3 cellular contexts compared by ENCODE assay signal in the genomic region with DNA sequence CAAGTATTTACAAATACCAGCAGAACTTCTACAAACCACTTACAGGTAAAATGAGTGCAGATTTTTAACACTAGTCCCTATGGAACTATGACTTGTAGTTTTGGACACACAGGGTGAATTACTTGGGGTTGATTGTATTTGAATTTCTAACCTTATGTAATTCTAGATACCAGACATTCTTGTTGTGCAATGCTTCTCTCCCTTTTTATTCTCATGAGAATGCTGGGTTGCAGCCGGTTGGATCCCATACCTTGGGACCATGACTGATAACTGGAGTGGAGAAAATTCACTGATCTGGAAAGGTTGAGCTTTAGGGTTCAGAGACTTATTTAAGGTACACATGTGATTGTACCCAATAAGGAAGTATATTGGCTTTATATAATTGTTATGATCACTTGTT.
TF ChIP-seq lines count a peak whose summit lies in the region.

No MANE protein-coding gene starts in this region.

TF ChIP-seq in A549, 52 proteins besides CTCF, POLR2A, EP300 and RAD21:
- TF ChIP-seq FOSL2 (IDR thresholded peaks at IDR 0.05): no peak
- TF ChIP-seq FOSL2 (CRISPR knock-in tag; IDR thresholded peaks at IDR 0.05): no peak
- TF ChIP-seq, protein P1, sequence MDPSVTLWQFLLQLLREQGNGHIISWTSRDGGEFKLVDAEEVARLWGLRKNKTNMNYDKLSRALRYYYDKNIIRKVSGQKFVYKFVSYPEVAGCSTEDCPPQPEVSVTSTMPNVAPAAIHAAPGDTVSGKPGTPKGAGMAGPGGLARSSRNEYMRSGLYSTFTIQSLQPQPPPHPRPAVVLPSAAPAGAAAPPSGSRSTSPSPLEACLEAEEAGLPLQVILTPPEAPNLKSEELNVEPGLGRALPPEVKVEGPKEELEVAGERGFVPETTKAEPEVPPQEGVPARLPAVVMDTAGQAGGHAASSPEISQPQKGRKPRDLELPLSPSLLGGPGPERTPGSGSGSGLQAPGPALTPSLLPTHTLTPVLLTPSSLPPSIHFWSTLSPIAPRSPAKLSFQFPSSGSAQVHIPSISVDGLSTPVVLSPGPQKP (IDR thresholded peaks at IDR 0.05; ENCODE audit: low read depth, low read length): no peak
- TF ChIP-seq, protein P2, sequence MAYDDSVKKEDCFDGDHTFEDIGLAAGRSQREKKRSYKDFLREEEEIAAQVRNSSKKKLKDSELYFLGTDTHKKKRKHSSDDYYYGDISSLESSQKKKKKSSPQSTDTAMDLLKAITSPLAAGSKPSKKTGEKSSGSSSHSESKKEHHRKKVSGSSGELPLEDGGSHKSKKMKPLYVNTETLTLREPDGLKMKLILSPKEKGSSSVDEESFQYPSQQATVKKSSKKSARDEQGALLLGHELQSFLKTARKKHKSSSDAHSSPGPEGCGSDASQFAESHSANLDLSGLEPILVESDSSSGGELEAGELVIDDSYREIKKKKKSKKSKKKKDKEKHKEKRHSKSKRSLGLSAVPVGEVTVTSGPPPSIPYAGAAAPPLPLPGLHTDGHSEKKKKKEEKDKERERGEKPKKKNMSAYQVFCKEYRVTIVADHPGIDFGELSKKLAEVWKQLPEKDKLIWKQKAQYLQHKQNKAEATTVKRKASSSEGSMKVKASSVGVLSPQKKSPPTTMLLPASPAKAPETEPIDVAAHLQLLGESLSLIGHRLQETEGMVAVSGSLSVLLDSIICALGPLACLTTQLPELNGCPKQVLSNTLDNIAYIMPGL (CRISPR knock-in tag; IDR thresholded peaks at IDR 0.05; ENCODE audit: borderline replicate concordance): no peak
- TF ChIP-seq, protein P3, sequence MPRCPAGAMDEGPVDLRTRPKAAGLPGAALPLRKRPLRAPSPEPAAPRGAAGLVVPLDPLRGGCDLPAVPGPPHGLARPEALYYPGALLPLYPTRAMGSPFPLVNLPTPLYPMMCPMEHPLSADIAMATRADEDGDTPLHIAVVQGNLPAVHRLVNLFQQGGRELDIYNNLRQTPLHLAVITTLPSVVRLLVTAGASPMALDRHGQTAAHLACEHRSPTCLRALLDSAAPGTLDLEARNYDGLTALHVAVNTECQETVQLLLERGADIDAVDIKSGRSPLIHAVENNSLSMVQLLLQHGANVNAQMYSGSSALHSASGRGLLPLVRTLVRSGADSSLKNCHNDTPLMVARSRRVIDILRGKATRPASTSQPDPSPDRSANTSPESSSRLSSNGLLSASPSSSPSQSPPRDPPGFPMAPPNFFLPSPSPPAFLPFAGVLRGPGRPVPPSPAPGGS (IDR thresholded peaks at IDR 0.05): no peak
- TF ChIP-seq ZFP36 (IDR thresholded peaks at IDR 0.05; ENCODE audit: borderline replicate concordance, partially characterized antibody): no peak
- TF ChIP-seq JUNB (IDR thresholded peaks at IDR 0.05): no peak
- TF ChIP-seq ZNF302 (CRISPR knock-in tag; IDR thresholded peaks at IDR 0.05): no peak
- no peak for TF ChIP-seq HOXA7 (CRISPR knock-in tag; IDR thresholded peaks at IDR 0.05)
- TF ChIP-seq SMC3 (IDR thresholded peaks at IDR 0.05): no peak
- TF ChIP-seq KDM1A (IDR thresholded peaks at IDR 0.05; ENCODE audit: low read depth): no peak
- no peak for TF ChIP-seq HEYL (CRISPR knock-in tag; IDR thresholded peaks at IDR 0.05)
- no peak for TF ChIP-seq HOXB13 (CRISPR knock-in tag; IDR thresholded peaks at IDR 0.05; ENCODE audit: low read depth)
- TF ChIP-seq MYC (IDR thresholded peaks at IDR 0.05; ENCODE audit: borderline replicate concordance, low read length): no peak

TF ChIP-seq in GM12878, 131 proteins besides CTCF, POLR2A, EP300 and RAD21 (continues in another document):
- TF ChIP-seq SRF (IDR thresholded peaks at IDR 0.05; ENCODE audit: low read depth in 2 of 2, low read length in 2 of 2) (no peak), CBX5 (IDR thresholded peaks at IDR 0.05; ENCODE audit: low read depth) (no peak), HDAC6 (IDR thresholded peaks at IDR 0.05; ENCODE audit: unreplicated experiment) (no peak), HDAC2 (IDR thresholded peaks at IDR 0.05) (no peak), RBBP5 (conservative IDR thresholded peaks at IDR 0.05) (no peak), BACH1 (IDR thresholded peaks at IDR 0.05; ENCODE audit: borderline replicate concordance) (no peak), ZNF217 (IDR thresholded peaks at IDR 0.05) (no peak), DPF2 (IDR thresholded peaks at IDR 0.05) (no peak), ZNF384 (IDR thresholded peaks at IDR 0.05; ENCODE audit: borderline replicate concordance, low read depth, low read length) (no peak), ZBED1 (IDR thresholded peaks at IDR 0.05; ENCODE audit: borderline replicate concordance) (no peak), CHD4 (IDR thresholded peaks at IDR 0.05) (no peak)
- TF ChIP-seq, protein P4, sequence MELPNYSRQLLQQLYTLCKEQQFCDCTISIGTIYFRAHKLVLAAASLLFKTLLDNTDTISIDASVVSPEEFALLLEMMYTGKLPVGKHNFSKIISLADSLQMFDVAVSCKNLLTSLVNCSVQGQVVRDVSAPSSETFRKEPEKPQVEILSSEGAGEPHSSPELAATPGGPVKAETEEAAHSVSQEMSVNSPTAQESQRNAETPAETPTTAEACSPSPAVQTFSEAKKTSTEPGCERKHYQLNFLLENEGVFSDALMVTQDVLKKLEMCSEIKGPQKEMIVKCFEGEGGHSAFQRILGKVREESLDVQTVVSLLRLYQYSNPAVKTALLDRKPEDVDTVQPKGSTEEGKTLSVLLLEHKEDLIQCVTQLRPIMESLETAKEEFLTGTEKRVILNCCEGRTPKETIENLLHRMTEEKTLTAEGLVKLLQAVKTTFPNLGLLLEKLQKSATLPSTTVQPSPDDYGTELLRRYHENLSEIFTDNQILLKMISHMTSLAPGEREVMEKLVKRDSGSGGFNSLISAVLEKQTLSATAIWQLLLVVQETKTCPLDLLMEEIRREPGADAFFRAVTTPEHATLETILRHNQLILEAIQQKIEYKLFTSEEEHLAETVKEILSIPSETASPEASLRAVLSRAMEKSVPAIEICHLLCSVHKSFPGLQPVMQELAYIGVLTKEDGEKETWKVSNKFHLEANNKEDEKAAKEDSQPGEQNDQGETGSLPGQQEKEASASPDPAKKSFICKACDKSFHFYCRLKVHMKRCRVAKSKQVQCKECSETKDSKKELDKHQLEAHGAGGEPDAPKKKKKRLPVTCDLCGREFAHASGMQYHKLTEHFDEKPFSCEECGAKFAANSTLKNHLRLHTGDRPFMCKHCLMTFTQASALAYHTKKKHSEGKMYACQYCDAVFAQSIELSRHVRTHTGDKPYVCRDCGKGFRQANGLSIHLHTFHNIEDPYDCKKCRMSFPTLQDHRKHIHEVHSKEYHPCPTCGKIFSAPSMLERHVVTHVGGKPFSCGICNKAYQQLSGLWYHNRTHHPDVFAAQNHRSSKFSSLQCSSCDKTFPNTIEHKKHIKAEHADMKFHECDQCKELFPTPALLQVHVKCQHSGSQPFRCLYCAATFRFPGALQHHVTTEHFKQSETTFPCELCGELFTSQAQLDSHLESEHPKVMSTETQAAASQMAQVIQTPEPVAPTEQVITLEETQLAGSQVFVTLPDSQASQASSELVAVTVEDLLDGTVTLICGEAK (IDR thresholded peaks at IDR 0.05; ENCODE audit: borderline replicate concordance): no peak
- TF ChIP-seq, protein P5, sequence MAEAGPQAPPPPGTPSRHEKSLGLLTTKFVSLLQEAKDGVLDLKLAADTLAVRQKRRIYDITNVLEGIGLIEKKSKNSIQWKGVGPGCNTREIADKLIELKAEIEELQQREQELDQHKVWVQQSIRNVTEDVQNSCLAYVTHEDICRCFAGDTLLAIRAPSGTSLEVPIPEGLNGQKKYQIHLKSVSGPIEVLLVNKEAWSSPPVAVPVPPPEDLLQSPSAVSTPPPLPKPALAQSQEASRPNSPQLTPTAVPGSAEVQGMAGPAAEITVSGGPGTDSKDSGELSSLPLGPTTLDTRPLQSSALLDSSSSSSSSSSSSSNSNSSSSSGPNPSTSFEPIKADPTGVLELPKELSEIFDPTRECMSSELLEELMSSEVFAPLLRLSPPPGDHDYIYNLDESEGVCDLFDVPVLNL (IDR thresholded peaks at IDR 0.05; ENCODE audit: low read depth, low read length): no peak
- TF ChIP-seq, protein P6, sequence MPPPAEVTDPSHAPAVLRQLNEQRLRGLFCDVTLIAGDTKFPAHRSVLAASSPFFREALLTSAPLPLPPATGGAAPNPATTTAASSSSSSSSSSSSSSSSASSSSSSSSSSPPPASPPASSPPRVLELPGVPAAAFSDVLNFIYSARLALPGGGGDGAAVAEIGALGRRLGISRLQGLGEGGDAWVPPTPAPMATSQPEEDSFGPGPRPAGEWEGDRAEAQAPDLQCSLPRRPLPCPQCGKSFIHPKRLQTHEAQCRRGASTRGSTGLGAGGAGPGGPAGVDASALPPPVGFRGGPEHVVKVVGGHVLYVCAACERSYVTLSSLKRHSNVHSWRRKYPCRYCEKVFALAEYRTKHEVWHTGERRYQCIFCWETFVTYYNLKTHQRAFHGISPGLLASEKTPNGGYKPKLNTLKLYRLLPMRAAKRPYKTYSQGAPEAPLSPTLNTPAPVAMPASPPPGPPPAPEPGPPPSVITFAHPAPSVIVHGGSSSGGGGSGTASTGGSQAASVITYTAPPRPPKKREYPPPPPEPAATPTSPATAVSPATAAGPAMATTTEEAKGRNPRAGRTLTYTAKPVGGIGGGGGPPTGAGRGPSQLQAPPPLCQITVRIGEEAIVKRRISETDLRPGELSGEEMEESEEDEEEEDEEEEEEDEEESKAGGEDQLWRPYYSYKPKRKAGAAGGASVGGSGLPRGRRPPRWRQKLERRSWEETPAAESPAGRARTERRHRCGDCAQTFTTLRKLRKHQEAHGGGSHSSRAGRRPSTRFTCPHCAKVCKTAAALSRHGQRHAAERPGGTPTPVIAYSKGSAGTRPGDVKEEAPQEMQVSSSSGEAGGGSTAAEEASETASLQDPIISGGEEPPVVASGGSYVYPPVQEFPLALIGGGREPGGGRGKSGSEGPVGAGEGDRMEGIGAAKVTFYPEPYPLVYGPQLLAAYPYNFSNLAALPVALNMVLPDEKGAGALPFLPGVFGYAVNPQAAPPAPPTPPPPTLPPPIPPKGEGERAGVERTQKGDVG (CRISPR knock-in tag; IDR thresholded peaks at IDR 0.05): no peak

TF ChIP-seq in GM23338, 12 proteins besides CTCF, POLR2A, EP300 and RAD21 (continues in another document):
- TF ChIP-seq NANOG (IDR thresholded peaks at IDR 0.05; ENCODE audit: borderline replicate concordance) (no peak), EZH2phosphoT487 (IDR thresholded peaks at IDR 0.05; ENCODE audit: unreplicated experiment) (no peak), POLR2AphosphoS5 (IDR thresholded peaks at IDR 0.05; ENCODE audit: low read depth) (no peak), ZNF114 (CRISPR knock-in tag; IDR thresholded peaks at IDR 0.05) (no peak)
- TF ChIP-seq, protein P7, sequence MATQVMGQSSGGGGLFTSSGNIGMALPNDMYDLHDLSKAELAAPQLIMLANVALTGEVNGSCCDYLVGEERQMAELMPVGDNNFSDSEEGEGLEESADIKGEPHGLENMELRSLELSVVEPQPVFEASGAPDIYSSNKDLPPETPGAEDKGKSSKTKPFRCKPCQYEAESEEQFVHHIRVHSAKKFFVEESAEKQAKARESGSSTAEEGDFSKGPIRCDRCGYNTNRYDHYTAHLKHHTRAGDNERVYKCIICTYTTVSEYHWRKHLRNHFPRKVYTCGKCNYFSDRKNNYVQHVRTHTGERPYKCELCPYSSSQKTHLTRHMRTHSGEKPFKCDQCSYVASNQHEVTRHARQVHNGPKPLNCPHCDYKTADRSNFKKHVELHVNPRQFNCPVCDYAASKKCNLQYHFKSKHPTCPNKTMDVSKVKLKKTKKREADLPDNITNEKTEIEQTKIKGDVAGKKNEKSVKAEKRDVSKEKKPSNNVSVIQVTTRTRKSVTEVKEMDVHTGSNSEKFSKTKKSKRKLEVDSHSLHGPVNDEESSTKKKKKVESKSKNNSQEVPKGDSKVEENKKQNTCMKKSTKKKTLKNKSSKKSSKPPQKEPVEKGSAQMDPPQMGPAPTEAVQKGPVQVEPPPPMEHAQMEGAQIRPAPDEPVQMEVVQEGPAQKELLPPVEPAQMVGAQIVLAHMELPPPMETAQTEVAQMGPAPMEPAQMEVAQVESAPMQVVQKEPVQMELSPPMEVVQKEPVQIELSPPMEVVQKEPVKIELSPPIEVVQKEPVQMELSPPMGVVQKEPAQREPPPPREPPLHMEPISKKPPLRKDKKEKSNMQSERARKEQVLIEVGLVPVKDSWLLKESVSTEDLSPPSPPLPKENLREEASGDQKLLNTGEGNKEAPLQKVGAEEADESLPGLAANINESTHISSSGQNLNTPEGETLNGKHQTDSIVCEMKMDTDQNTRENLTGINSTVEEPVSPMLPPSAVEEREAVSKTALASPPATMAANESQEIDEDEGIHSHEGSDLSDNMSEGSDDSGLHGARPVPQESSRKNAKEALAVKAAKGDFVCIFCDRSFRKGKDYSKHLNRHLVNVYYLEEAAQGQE (IDR thresholded peaks at IDR 0.05; ENCODE audit: unreplicated experiment): no peak
